Comparison of ENCODE assay signal across 21 cellular contexts in genomic region chr4:23105759-23106370, GRCh38.
"Had no signal": no experiment of that assay in that cellular context is flagged by ENCODE, and none has a peak within 500 bp of the region (broad histone marks: within the 10 kb centered on the region; RNA-seq: fewer than 3 reads in every experiment).

No MANE protein-coding gene starts in this region.

- H3K4me1 Mint-ChIP-seq: activated B cell treated with CpG ODN at 0.5 μM for 24 hours; activated CD4-positive, alpha-beta memory T cell treated with anti-CD3 and anti-CD28 coated beads, Interleukin-2, amount 10 ng/mL, durations not matched to agents 7 days and 5 days; activated CD4-positive, alpha-beta T cell treated with anti-CD3 and anti-CD28 coated beads, Interleukin-2, amount 10 ng/mL, durations not matched to agents 7 days and 5 days; activated naive CD8-positive, alpha-beta T cell treated with anti-CD3 and anti-CD28 coated beads, Interleukin-2, amount 10 ng/mL, durations not matched to agents 7 days and 5 days; T-helper 17 cell had no signal

- H3K27ac ChIP-seq: adrenal gland, breast epithelium had no signal

- H3K27me3 ChIP-seq: adrenal gland, breast epithelium had no signal

- H3K4me3 Mint-ChIP-seq: activated B cell treated with CpG ODN at 0.5 μM for 24 hours; activated CD4-positive, alpha-beta memory T cell treated with anti-CD3 and anti-CD28 coated beads, Interleukin-2, amount 10 ng/mL, durations not matched to agents 7 days and 5 days; activated CD4-positive, alpha-beta T cell treated with anti-CD3 and anti-CD28 coated beads, Interleukin-2, amount 10 ng/mL, durations not matched to agents 7 days and 5 days; activated naive CD8-positive, alpha-beta T cell treated with anti-CD3 and anti-CD28 coated beads, Interleukin-2, amount 10 ng/mL, durations not matched to agents 7 days and 5 days; T-helper 17 cell had no signal

- H3K27ac Mint-ChIP-seq: activated B cell treated with CpG ODN at 0.5 μM for 24 hours; activated CD4-positive, alpha-beta memory T cell treated with anti-CD3 and anti-CD28 coated beads, Interleukin-2, amount 10 ng/mL, durations not matched to agents 7 days and 5 days; activated CD4-positive, alpha-beta T cell treated with anti-CD3 and anti-CD28 coated beads, Interleukin-2, amount 10 ng/mL, durations not matched to agents 7 days and 5 days; activated naive CD8-positive, alpha-beta T cell treated with anti-CD3 and anti-CD28 coated beads, Interleukin-2, amount 10 ng/mL, durations not matched to agents 7 days and 5 days; T-helper 17 cell had no signal

- H3K27me3 Mint-ChIP-seq: activated B cell treated with CpG ODN at 0.5 μM for 24 hours; activated CD4-positive, alpha-beta memory T cell treated with anti-CD3 and anti-CD28 coated beads, Interleukin-2, amount 10 ng/mL, durations not matched to agents 7 days and 5 days; activated CD4-positive, alpha-beta T cell treated with anti-CD3 and anti-CD28 coated beads, Interleukin-2, amount 10 ng/mL, durations not matched to agents 7 days and 5 days; activated naive CD8-positive, alpha-beta T cell treated with anti-CD3 and anti-CD28 coated beads, Interleukin-2, amount 10 ng/mL, durations not matched to agents 7 days and 5 days; T-helper 17 cell had no signal

- DNase-seq: activated B cell treated with CpG ODN at 0.5 μM for 24 hours; activated CD4-positive, alpha-beta memory T cell treated with anti-CD3 and anti-CD28 coated beads, Interleukin-2, amount 10 ng/mL, durations not matched to agents 7 days and 5 days; activated CD4-positive, alpha-beta T cell treated with anti-CD3 and anti-CD28 coated beads for 1 hour; activated CD4-positive, alpha-beta T cell treated with anti-CD3 and anti-CD28 coated beads, Interleukin-2, amount 10 ng/mL, durations not matched to agents 7 days and 5 days; activated CD8-positive, alpha-beta memory T cell treated with anti-CD3 and anti-CD28 coated beads, Interleukin-2, amount 50 U/mL, for 4 hours; activated naive CD4-positive, alpha-beta T cell treated with anti-CD3 and anti-CD28 coated beads, Interleukin-2, amount 50 U/mL, for 16 hours; activated naive CD8-positive, alpha-beta T cell treated with anti-CD3 and anti-CD28 coated beads, Interleukin-2, amount 10 ng/mL, durations not matched to agents 7 days and 5 days; adrenal gland; aorta; central memory CD4-positive, alpha-beta T cell; Karpas-422; NCI-H146; NCI-H187 treated with DMSO at 0.1 percent for 48 hours; NCI-H2081 treated with DMSO at 0.1 percent for 48 hours; NCI-H526; NCI-H774; SHP77 treated with DMSO at 0.1 percent for 48 hours; T-helper 17 cell; T-helper 9 cell had no signal

- H3K36me3 Mint-ChIP-seq: activated naive CD8-positive, alpha-beta T cell treated with anti-CD3 and anti-CD28 coated beads, Interleukin-2, amount 10 ng/mL, durations not matched to agents 7 days and 5 days had no signal

- H3K4me3 ChIP-seq: adrenal gland, breast epithelium had no signal

- H3K36me3 ChIP-seq: adrenal gland, breast epithelium had no signal

- H3K9me3 Mint-ChIP-seq: activated B cell treated with CpG ODN at 0.5 μM for 24 hours; activated CD4-positive, alpha-beta memory T cell treated with anti-CD3 and anti-CD28 coated beads, Interleukin-2, amount 10 ng/mL, durations not matched to agents 7 days and 5 days; activated CD4-positive, alpha-beta T cell treated with anti-CD3 and anti-CD28 coated beads, Interleukin-2, amount 10 ng/mL, durations not matched to agents 7 days and 5 days; activated naive CD8-positive, alpha-beta T cell treated with anti-CD3 and anti-CD28 coated beads, Interleukin-2, amount 10 ng/mL, durations not matched to agents 7 days and 5 days had no signal

- ATAC-seq: Panc1, T-helper 17 cell had no signal

- H3K9me3 ChIP-seq: adrenal gland, breast epithelium had no signal

- H3K4me1 ChIP-seq: adrenal gland, breast epithelium had no signal
